ENCODE assay signal across 9 cellular contexts in the genomic region with DNA sequence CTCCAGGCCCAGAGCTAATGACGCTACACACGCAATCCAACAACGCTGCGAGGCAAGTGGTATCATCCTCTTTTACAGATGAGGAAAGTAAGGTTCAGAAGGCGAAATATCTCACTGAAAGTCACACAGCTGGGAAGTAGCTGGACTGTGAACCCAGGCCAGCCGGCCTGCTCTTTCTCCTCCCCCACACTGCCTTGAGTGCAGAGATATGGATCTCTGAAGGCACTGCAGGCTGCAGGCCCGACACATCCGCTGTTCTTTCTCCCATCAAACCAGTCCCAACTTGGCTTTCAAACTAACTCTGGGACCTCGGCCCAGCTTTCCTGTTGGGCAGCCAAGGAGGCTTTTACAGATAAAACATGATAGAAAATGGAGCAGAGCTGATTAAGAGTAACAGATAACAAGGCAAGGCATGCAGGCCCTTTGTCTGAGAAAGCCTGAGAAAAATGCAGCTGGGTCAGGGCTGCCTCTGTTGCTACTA.
DNase-seq lines count a peak whose midpoint lies in the region; ATAC-seq and TF ChIP-seq lines count a peak whose summit lies in the region.
"Had no signal": no experiment of that assay in that cellular context is flagged by ENCODE, and none has a peak within 500 bp of the region (broad histone marks: within the 10 kb centered on the region; RNA-seq: fewer than 3 reads in every experiment).

No MANE protein-coding gene starts in this region.

- TF ChIP-seq CTCF in OCI-LY1 (IDR thresholded peaks at IDR 0.05; ENCODE audit: low read length): no peak
- TF ChIP-seq CTCF in thyroid gland (IDR thresholded peaks at IDR 0.05): no peak

- H3K4me1 ChIP-seq in OCI-LY1 (ENCODE audit: insufficient read depth, low read length, severe bottlenecking) (peaks cover 89% of the 10 kb centered on the region), mesendoderm (ENCODE audit: control insufficient read depth, low read depth, low read length) (peaks cover 8% of the 10 kb centered on the region), thyroid gland (peaks cover 28 to 58% of the 10 kb centered on the region in 2 donors)

- peak; percentile 93 for DNase-seq in mesendoderm
- DNase-seq in thyroid gland: peak; percentile 62 to 77

- H3K23ac ChIP-seq in mesendoderm (ENCODE audit: low read length): no peak overlapping the region

- H2AFZ ChIP-seq in OCI-LY1 (ENCODE audit: low read length): peak overlapping the region; percentile 73; the same call in 1 of the 2 replicates

- no peak overlapping the region for H4K5ac ChIP-seq in mesendoderm (ENCODE audit: low read length)

- H3K18ac ChIP-seq in mesendoderm (ENCODE audit: low read length): peak overlapping the region; percentile 33

- H3K4ac ChIP-seq in mesendoderm (ENCODE audit: low read depth, low read length): no peak overlapping the region

- H2AK5ac ChIP-seq in mesendoderm (ENCODE audit: low read length): no peak overlapping the region

- intact Hi-C loops in thyroid gland (cut with DNase I): no loop called here

- peak overlapping the region; percentile 37 for H2BK5ac ChIP-seq in mesendoderm (ENCODE audit: low read length)

- no peak overlapping the region for H3K4me3 ChIP-seq in OCI-LY1 (ENCODE audit: low read depth, low read length, poor library complexity, severe bottlenecking)
- H3K4me3 ChIP-seq in mesendoderm (ENCODE audit: low read length): no peak overlapping the region
- no peak overlapping the region for H3K4me3 ChIP-seq in thyroid gland (replicated peaks in 1 of 3)
- H3K4me3 ChIP-seq: lung had no signal

- H3K9me2 ChIP-seq in OCI-LY1 (ENCODE audit: low read depth, low read length): no peaks in the 10 kb centered on the region

- H3K36me3 ChIP-seq in OCI-LY1 (ENCODE audit: insufficient read depth, low read length) (no peaks in the 10 kb centered on the region), mesendoderm (ENCODE audit: control insufficient read depth, insufficient read depth, low read length) (no peaks in the 10 kb centered on the region), thyroid gland (no peaks in the 10 kb centered on the region)

- WGBS in mesendoderm (ENCODE audit: extremely low coverage, insufficient coverage, low lambda C conversion rate): no CpG with 5 or more reads among the region's 9 CpGs
- WGBS in thyroid gland, 2 donors: 56 to 72% methylated on average over 9 of the region's 9 CpGs

- ATAC-seq in HG03039 (IDR thresholded peaks at IDR 0.05; ENCODE audit: unreplicated experiment) (no peak), GM18517 (IDR thresholded peaks at IDR 0.05; ENCODE audit: unreplicated experiment) (no peak), HG02840 (IDR thresholded peaks at IDR 0.05; ENCODE audit: low FRiP score, unreplicated experiment) (no peak)
- ATAC-seq: activated CD4-positive, CD25-positive, alpha-beta regulatory T cell treated with anti-CD3 and anti-CD28 coated beads, Interleukin-2, amount 50 U/mL, for 24 hours had no signal

- TF ChIP-seq POLR2A in thyroid gland (IDR thresholded peaks at IDR 0.05): no peak

- H2BK120ac ChIP-seq in mesendoderm (ENCODE audit: low read depth, low read length): peak overlapping the region; percentile 16

- H3K79me1 ChIP-seq in mesendoderm (ENCODE audit: low read length): no peaks in the 10 kb centered on the region

- no peak overlapping the region for H4K8ac ChIP-seq in mesendoderm (ENCODE audit: low read depth, low read length)

- peak overlapping the region; percentile 99 for H3K27ac ChIP-seq in OCI-LY1 (ENCODE audit: low read depth, low read length, poor library complexity, severe bottlenecking)
- H3K27ac ChIP-seq in cingulate gyrus (ENCODE audit: low read depth, low read length): peak overlapping the region; percentile 13
- H3K27ac ChIP-seq in mesendoderm (ENCODE audit: low read depth, low read length): peak overlapping the region; percentile 65
- H3K27ac ChIP-seq in thyroid gland: peak overlapping the region; percentile 93 to 99 (median 95)

- peak overlapping the region; percentile 64; the same call in 1 of the 2 replicates for H3K4me2 ChIP-seq in OCI-LY1 (ENCODE audit: low read length)
- H3K4me2 ChIP-seq in mesendoderm (ENCODE audit: low read length): no peak overlapping the region

- no peaks in the 10 kb centered on the region for H3K27me3 ChIP-seq in OCI-LY1 (ENCODE audit: insufficient read depth, low read length)
- H3K27me3 ChIP-seq in mesendoderm (ENCODE audit: insufficient read depth, low read length, poor library complexity): no peaks in the 10 kb centered on the region
- no peaks in the 10 kb centered on the region for H3K27me3 ChIP-seq in thyroid gland

- no peaks in the 10 kb centered on the region for H4K20me1 ChIP-seq in OCI-LY1 (ENCODE audit: insufficient read depth, low read length)

- H3K9ac ChIP-seq in OCI-LY1 (ENCODE audit: low read length): peak overlapping the region; percentile 47; the same call in 1 of the 2 replicates
- H3K9ac ChIP-seq in mesendoderm (ENCODE audit: low read length): peak overlapping the region; percentile 26

- no peaks in the 10 kb centered on the region for H3K9me3 ChIP-seq in OCI-LY1 (ENCODE audit: low read length)
- no peaks in the 10 kb centered on the region for H3K9me3 ChIP-seq in thyroid gland

- peaks cover 14% of the 10 kb centered on the region; the same call in 1 of the 2 replicates for H3F3A ChIP-seq in OCI-LY1 (ENCODE audit: insufficient read depth, low read length)

- no peak overlapping the region for H2BK15ac ChIP-seq in mesendoderm (replicated peaks; ENCODE audit: low read depth)

- peak overlapping the region; percentile 73 for H3K56ac ChIP-seq in mesendoderm (ENCODE audit: low read length)

- no peaks in the 10 kb centered on the region for H3K79me2 ChIP-seq in OCI-LY1 (ENCODE audit: insufficient read depth, low read length)
- H3K79me2 ChIP-seq in mesendoderm (ENCODE audit: control insufficient read depth, insufficient read depth, low read length): no peaks in the 10 kb centered on the region

Comparison
In these comparisons a context has a peak if more than half of its experiments do, and no peak if none do; other contexts are left out.
1. H3K27ac ChIP-seq: peak in every context shown above with its lines; median percentile 99 in OCI-LY1; 95 in thyroid gland; 65 in mesendoderm; 13 in cingulate gyrus.